10 cellular contexts compared by ENCODE assay signal in the genomic region with DNA sequence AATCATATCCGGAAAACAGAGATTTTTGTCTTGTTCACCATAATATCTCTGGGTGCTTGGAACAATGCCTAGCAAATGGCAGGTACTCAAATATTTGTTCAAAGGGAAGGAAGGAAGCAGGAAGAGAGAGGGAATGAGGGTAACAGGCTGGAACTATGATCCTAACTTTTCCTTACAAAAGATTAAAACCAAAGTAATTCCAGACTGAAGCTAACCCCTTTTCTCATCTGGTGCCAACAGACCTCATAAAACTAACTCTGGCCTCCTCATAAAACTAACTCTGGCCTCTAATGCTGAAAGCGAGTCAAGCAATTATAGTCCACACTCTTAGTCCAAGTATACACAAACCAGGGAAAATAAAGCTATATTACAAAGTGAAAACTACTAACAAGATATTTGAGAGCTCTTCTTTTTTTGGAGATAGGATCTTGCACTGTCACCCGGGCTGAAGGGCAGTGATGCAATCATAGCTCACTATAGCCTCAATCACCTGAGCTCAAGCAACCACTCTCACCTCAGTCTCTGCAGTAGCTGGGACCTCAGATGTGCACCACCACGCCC.
DNase-seq lines count a peak whose midpoint lies in the region; ATAC-seq and TF ChIP-seq lines count a peak whose summit lies in the region.
"Had no signal": no experiment of that assay in that cellular context is flagged by ENCODE, and none has a peak within 500 bp of the region (broad histone marks: within the 10 kb centered on the region; RNA-seq: fewer than 3 reads in every experiment).

No MANE protein-coding gene starts in this region.

- H3K27ac ChIP-seq in C4-2B: peak overlapping the region; percentile 99
- H3K27ac ChIP-seq in HUES64 (ENCODE audit: low read depth, low read length): peak overlapping the region; percentile 39; the same call in 1 of the 2 replicates

- H3K9me3 Mint-ChIP-seq in chondrocyte (ENCODE audit: low read depth): no peaks in the 10 kb centered on the region
- H3K9me3 Mint-ChIP-seq: activated CD4-positive, alpha-beta T cell treated with anti-CD3 and anti-CD28 coated beads, Interleukin-2, amount 10 ng/mL, durations not matched to agents 7 days and 5 days had no signal

- DNase-seq in chondrocyte (ENCODE audit: low spot score): no peak
- peak in 1 of 3 donors; percentile 8 for DNase-seq in mucosa of descending colon
- DNase-seq in stimulated activated CD4-positive, alpha-beta T cell treated with anti-CD3 and anti-CD28 coated beads, Interleukin-2, amount 100 ng/mL, for 24 hours: no peak
- no peak for DNase-seq in 8988T
- DNase-seq in NCI-H2171 treated with DMSO at 0.1 percent for 48 hours (lab: John Stamatoyannopoulos, UW): no peak
- DNase-seq: activated CD4-positive, alpha-beta T cell treated with anti-CD3 and anti-CD28 coated beads, Interleukin-2, amount 10 ng/mL, durations not matched to agents 7 days and 5 days; amniotic stem cell had no signal

- no peaks in the 10 kb centered on the region for H3K9me3 ChIP-seq in HUES64 (ENCODE audit: insufficient read depth, low read depth, low read length)
- no peaks in the 10 kb centered on the region for H3K9me3 ChIP-seq in mucosa of descending colon

- H3K27me3 ChIP-seq in HUES64 (ENCODE audit: insufficient read depth, low read length): no peaks in the 10 kb centered on the region

- no peak overlapping the region for H3K9ac ChIP-seq in HUES64 (ENCODE audit: low read depth, low read length)

- H3K36me3 ChIP-seq in HUES64 (ENCODE audit: insufficient read depth, low read length) (no peaks in the 10 kb centered on the region), mucosa of descending colon (ENCODE audit: low read depth) (no peaks in the 10 kb centered on the region)

- TF ChIP-seq CTCF in C4-2B (conservative IDR thresholded peaks at IDR 0.05): no peak
- no peak for TF ChIP-seq CTCF in chondrocyte (IDR thresholded peaks at IDR 0.05)
- TF ChIP-seq CTCF in mucosa of descending colon (IDR thresholded peaks at IDR 0.05): no peak

- peaks cover 60% of the 10 kb centered on the region for H3K4me1 ChIP-seq in HUES64 (ENCODE audit: insufficient read depth, low read length)
- H3K4me1 ChIP-seq in mucosa of descending colon (ENCODE audit: low read depth): peaks cover 45% of the 10 kb centered on the region

- H3K4me1 Mint-ChIP-seq in chondrocyte (ENCODE audit: low read depth): peaks cover 66% of the 10 kb centered on the region

- H3K27ac Mint-ChIP-seq in chondrocyte (ENCODE audit: unreplicated experiment): peak overlapping the region; percentile 47
- H3K27ac Mint-ChIP-seq: activated CD4-positive, alpha-beta T cell treated with anti-CD3 and anti-CD28 coated beads, Interleukin-2, amount 10 ng/mL, durations not matched to agents 7 days and 5 days had no signal

- no peak overlapping the region for H3K4me3 Mint-ChIP-seq in chondrocyte (ENCODE audit: unreplicated experiment)
- H3K4me3 Mint-ChIP-seq: activated CD4-positive, alpha-beta T cell treated with anti-CD3 and anti-CD28 coated beads, Interleukin-2, amount 10 ng/mL, durations not matched to agents 7 days and 5 days had no signal

- no peaks in the 10 kb centered on the region for H3K36me3 Mint-ChIP-seq in chondrocyte (ENCODE audit: low read depth)

- intact Hi-C loops in mucosa of descending colon (cut with DNase I, micrococcal nuclease): no loop called here

- peak; percentile 77 for ATAC-seq in mucosa of descending colon
- ATAC-seq in GM18519 (IDR thresholded peaks at IDR 0.05; ENCODE audit: low FRiP score, unreplicated experiment): no peak

- H3K27me3 Mint-ChIP-seq in chondrocyte (ENCODE audit: low read depth): no peaks in the 10 kb centered on the region
- H3K27me3 Mint-ChIP-seq: activated CD4-positive, alpha-beta T cell treated with anti-CD3 and anti-CD28 coated beads, Interleukin-2, amount 10 ng/mL, durations not matched to agents 7 days and 5 days had no signal

- WGBS in HUES64: 91% methylated on average over 4 of the region's 4 CpGs

- H3K4me3 ChIP-seq in HUES64 (ENCODE audit: low read length): no peak overlapping the region
- H3K4me3 ChIP-seq in mucosa of descending colon: no peak overlapping the region
